9 cellular contexts compared by ENCODE assay signal in the genomic region with DNA sequence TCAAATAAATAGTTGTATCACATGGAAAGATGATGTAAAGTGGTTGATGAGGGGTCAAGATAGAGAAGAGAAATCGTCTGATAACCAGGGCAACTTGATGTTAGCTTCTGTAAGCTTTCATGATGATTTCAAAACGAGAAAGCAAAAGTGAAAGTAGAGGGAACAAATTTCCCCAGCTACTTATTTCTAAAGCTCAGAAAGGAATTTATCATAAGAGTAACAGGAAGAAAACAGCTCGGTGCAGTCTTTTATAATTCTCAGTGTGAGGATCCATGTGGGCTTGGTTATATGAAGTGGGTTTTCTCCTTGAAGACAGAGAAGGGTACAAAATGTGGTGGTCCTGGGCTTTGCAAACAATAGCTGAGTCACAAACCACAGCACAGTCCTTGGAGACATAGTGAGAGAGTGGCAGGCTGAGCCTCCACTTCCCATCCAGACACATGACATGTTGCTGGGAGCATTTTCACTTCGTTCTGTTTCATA. TPM values are rescaled to one million over a fixed set of nuclear protein-coding genes. Genes with fewer than 3 reads are reported as not detected.
A peak's percentile ranks its signal among the peaks of the same experiment; 100 is the strongest.
DNase-seq lines count a peak whose midpoint lies in the region; ATAC-seq and TF ChIP-seq lines count a peak whose summit lies in the region.
"Had no signal": no experiment of that assay in that cellular context is flagged by ENCODE, and none has a peak within 500 bp of the region (broad histone marks: within the 10 kb centered on the region; RNA-seq: fewer than 3 reads in every experiment).

No MANE protein-coding gene starts in this region.

- peak; percentile 53 for DNase-seq in DND-41
- DNase-seq in adipocyte (ENCODE audit: low read depth), result peak; percentile 53
- DNase-seq in natural killer cell, result no peak
- no peak for DNase-seq in NCI-H1092 treated with DMSO at 0.1 percent for 48 hours (lab: John Stamatoyannopoulos, UW)
- DNase-seq in cerebellar cortex (ENCODE audit: low spot score), result no peak
- DNase-seq in activated gamma-delta T cell (lab: John Stamatoyannopoulos, UW), result no peak

- no peaks in the 10 kb centered on the region for H3K27me3 ChIP-seq in DND-41 (ENCODE audit: insufficient read depth, low read length, poor library complexity)
- peaks cover 4% of the 10 kb centered on the region for H3K27me3 ChIP-seq in adipocyte (replicated peaks; ENCODE audit: control insufficient read depth, insufficient read depth, low read length)

- H3K27ac ChIP-seq in DND-41 (ENCODE audit: low read length), result peak overlapping the region; percentile 85
- H3K27ac ChIP-seq: SK-N-MC had no signal

- H3K9ac ChIP-seq in DND-41 (ENCODE audit: low read depth, low read length), result peak overlapping the region; percentile 51
- peak overlapping the region; percentile 58 for H3K9ac ChIP-seq in adipocyte (ENCODE audit: low read length)

- H3K36me3 ChIP-seq in DND-41 (ENCODE audit: insufficient read depth, low read length) (no peaks in the 10 kb centered on the region), adipocyte (ENCODE audit: control insufficient read depth, insufficient read depth, low read length, severe bottlenecking) (no peaks in the 10 kb centered on the region)

- peak overlapping the region; percentile 81 to 93 for H3K27ac Mint-ChIP-seq in natural killer cell

- peak overlapping the region; percentile 77 for H2AFZ ChIP-seq in DND-41 (ENCODE audit: low read depth, low read length)

- H3K9me3 Mint-ChIP-seq in natural killer cell, result no peaks in the 10 kb centered on the region

- TF ChIP-seq CTCF in DND-41 (IDR thresholded peaks at IDR 0.05; ENCODE audit: borderline replicate concordance, extremely low read depth, low read length, poor library complexity, severe bottlenecking) (no peak), natural killer cell (IDR thresholded peaks at IDR 0.05) (no peak)

- peak overlapping the region; percentile 82 for H3K4me3 Mint-ChIP-seq in natural killer cell

- H3K4me3 ChIP-seq in DND-41 (ENCODE audit: low read depth in 1 of 2, low read length in 2 of 2) (peak overlapping the region; percentile 15 to 56; a peak in 3 of 4 replicates), adipocyte (ENCODE audit: low read length) (peak overlapping the region; percentile 72)
- H3K4me3 ChIP-seq: SK-N-MC had no signal

- no peaks in the 10 kb centered on the region for H3K27me3 Mint-ChIP-seq in natural killer cell (ENCODE audit: low read depth in 2 of 2)

- H3K9me3 ChIP-seq in DND-41 (ENCODE audit: insufficient read depth, low read length, severe bottlenecking) (no peaks in the 10 kb centered on the region), adipocyte (ENCODE audit: control insufficient read depth, low read length) (no peaks in the 10 kb centered on the region)

- peak overlapping the region; percentile 67 for H3K4me2 ChIP-seq in DND-41 (ENCODE audit: insufficient read depth, low read length)

- intact Hi-C loops in natural killer cell (cut with micrococcal nuclease), result no loop called here

- H3K4me1 Mint-ChIP-seq in natural killer cell, result peaks cover 11 to 23% of the 10 kb centered on the region in 2 donors

- H4K20me1 ChIP-seq in DND-41 (ENCODE audit: insufficient read depth, low read length), result no peaks in the 10 kb centered on the region

- ATAC-seq in DND-41 (ENCODE audit: insufficient read depth, low read depth) (peak; percentile 95), GM19324 (IDR thresholded peaks at IDR 0.05; ENCODE audit: low FRiP score, unreplicated experiment) (peak; percentile 68), HG03460 (IDR thresholded peaks at IDR 0.05; ENCODE audit: unreplicated experiment) (peak; percentile 76), natural killer cell (peak; percentile 44 to 71 (median 69))

- H3K4me1 ChIP-seq in DND-41 (ENCODE audit: insufficient read depth, low read length) (peaks cover 28% of the 10 kb centered on the region), adipocyte (ENCODE audit: control insufficient read depth, insufficient read depth, low read length) (peaks cover 6% of the 10 kb centered on the region)

- H3K36me3 Mint-ChIP-seq in natural killer cell, result no peaks in the 10 kb centered on the region

- H3K79me2 ChIP-seq in DND-41 (ENCODE audit: insufficient read depth, low read length), result no peaks in the 10 kb centered on the region

RNA-seq across cellular contexts. Expression of gene GLRA2, which starts 32.1 kb away (rescaled TPM):
- total RNA-seq in natural killer cell, result not detected

Comparison
In these comparisons a context has a peak if more than half of its experiments do, and no peak if none do; other contexts are left out.
1. DNase-seq: peak in DND-41 (single experiment) and adipocyte (single experiment); none in natural killer cell (single experiment), NCI-H1092 treated with DMSO at 0.1 percent for 48 hours (single experiment), cerebellar cortex (single experiment) and activated gamma-delta T cell (single experiment).
2. Peak in every context shown above with its lines, with median percentiles within 50 percentile points of each other: ATAC-seq.